Comparison of ENCODE assay signal across 9 cellular contexts in the genomic region with DNA sequence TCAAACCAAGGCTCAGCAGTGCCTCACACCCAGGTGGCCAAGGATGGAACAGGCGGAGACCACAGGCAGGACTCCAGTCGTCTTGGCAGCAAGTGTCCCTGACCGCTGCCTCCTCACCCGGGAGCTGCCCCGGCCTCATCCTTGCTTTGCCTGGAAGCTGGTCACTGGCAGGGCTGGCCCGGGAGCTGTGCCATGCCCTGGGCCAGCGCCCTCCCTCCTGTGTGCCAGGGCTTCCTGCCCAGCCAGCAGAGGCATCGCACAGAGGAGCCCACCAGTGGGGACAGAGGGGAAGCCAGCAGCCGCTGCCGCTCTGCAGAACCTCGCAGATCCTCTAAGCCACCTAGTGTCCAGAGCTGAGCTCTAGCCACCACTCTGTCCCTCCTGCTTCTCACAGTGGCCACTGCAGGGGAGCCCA. TPM values are rescaled to one million over a fixed set of nuclear protein-coding genes. Genes with fewer than 3 reads are reported as not detected.
DNase-seq lines count a peak whose midpoint lies in the region; ATAC-seq and TF ChIP-seq lines count a peak whose summit lies in the region.
"Had no signal": no experiment of that assay in that cellular context is flagged by ENCODE, and none has a peak within 500 bp of the region (broad histone marks: within the 10 kb centered on the region; RNA-seq: fewer than 3 reads in every experiment).

No MANE protein-coding gene starts in this region.

- H3K4me3 Mint-ChIP-seq in chondrocyte (ENCODE audit: unreplicated experiment), result no peak overlapping the region

- peaks cover 48% of the 10 kb centered on the region for H3K27me3 Mint-ChIP-seq in chondrocyte (ENCODE audit: low read depth)

- H3K36me3 ChIP-seq in MG63 (no peaks in the 10 kb centered on the region), liver (ENCODE audit: control insufficient read depth in 4 of 4, insufficient read depth in 3 of 4, low read depth in 1 of 4, low read length in 3 of 4) (no peaks in the 10 kb centered on the region), tibial artery (no peaks in the 10 kb centered on the region)
- H3K36me3 ChIP-seq: vagina had no signal

- 12% methylated on average over 11 of the region's 11 CpGs for WGBS in liver

- ATAC-seq in foreskin keratinocyte (no peak), GM19467 (IDR thresholded peaks at IDR 0.05; ENCODE audit: unreplicated experiment) (no peak)

- TF ChIP-seq CTCF in chondrocyte (IDR thresholded peaks at IDR 0.05) (peak; percentile 71), liver (IDR thresholded peaks at IDR 0.05; ENCODE audit: low read depth, low read length, missing input control) (peak; percentile 37), tibial artery (IDR thresholded peaks at IDR 0.05) (peak; percentile 26 to 41), foreskin keratinocyte (conservative IDR thresholded peaks at IDR 0.05) (no peak)

- H3K9ac ChIP-seq in liver (ENCODE audit: low read depth in 1 of 2, low read length in 2 of 2), result no peak overlapping the region
- H3K9ac ChIP-seq: parathyroid adenoma had no signal

- peak; percentile 68 to 81 for TF ChIP-seq RAD21 in liver (IDR thresholded peaks at IDR 0.05)

- intact Hi-C loops in tibial artery (cut with DNase I; ENCODE audit: low total_unique reads), result no loop called here

- H3K27ac ChIP-seq in liver (ENCODE audit: low read depth in 1 of 2, low read length in 2 of 2) (no peak overlapping the region), tibial artery (no peak overlapping the region), foreskin keratinocyte (no peak overlapping the region)
- H3K27ac ChIP-seq: parathyroid adenoma, vagina had no signal

- H3K4me1 ChIP-seq in liver (ENCODE audit: control insufficient read depth in 4 of 4, insufficient read depth in 4 of 4, low read length in 3 of 4), result peaks cover 3 to 12% (median 4%) of the 10 kb centered on the region in 4 donors
- peaks cover 0 to 37% (median 21%) of the 10 kb centered on the region in 4 donors for H3K4me1 ChIP-seq in tibial artery
- H3K4me1 ChIP-seq in foreskin keratinocyte, result peaks cover 3% of the 10 kb centered on the region
- H3K4me1 ChIP-seq: parathyroid adenoma had no signal

- H3K9me3 ChIP-seq in MG63 (no peaks in the 10 kb centered on the region), liver (ENCODE audit: control insufficient read depth in 4 of 4, low read length in 3 of 4) (no peaks in the 10 kb centered on the region), tibial artery (no peaks in the 10 kb centered on the region)
- H3K9me3 ChIP-seq: vagina had no signal

- H3K27ac Mint-ChIP-seq in chondrocyte (ENCODE audit: unreplicated experiment), result no peak overlapping the region

- DNase-seq in MG63 (peak; percentile 63), chondrocyte (ENCODE audit: low spot score) (peak; percentile 78), tibial artery (no peak), foreskin keratinocyte (no peak), NCI-H1436 (lab: John Stamatoyannopoulos, UW) (no peak)

- H3K36me3 Mint-ChIP-seq in chondrocyte (ENCODE audit: low read depth), result peaks cover 1% of the 10 kb centered on the region

- H3K4me3 ChIP-seq in MG63, result no peak overlapping the region
- H3K4me3 ChIP-seq in liver (ENCODE audit: low read depth in 1 of 3, low read length in 3 of 3), result no peak overlapping the region
- peak overlapping the region in 1 of 2 donors; percentile 7 for H3K4me3 ChIP-seq in tibial artery
- H3K4me3 ChIP-seq: vagina had no signal

- H3K4me1 Mint-ChIP-seq in chondrocyte (ENCODE audit: low read depth), result peaks cover 6% of the 10 kb centered on the region

- H3K9me3 Mint-ChIP-seq in chondrocyte (ENCODE audit: low read depth), result no peaks in the 10 kb centered on the region

- peaks cover 24% of the 10 kb centered on the region for H3K27me3 ChIP-seq in MG63
- H3K27me3 ChIP-seq in liver (ENCODE audit: control insufficient read depth in 4 of 4, insufficient read depth in 4 of 4, low read length in 3 of 4), result peaks cover 0 to 3% (median under 1%) of the 10 kb centered on the region in 4 donors
- H3K27me3 ChIP-seq in tibial artery, result peaks cover 0 to 31% of the 10 kb centered on the region in 2 donors
- H3K27me3 ChIP-seq in foreskin keratinocyte, result peaks cover 79% of the 10 kb centered on the region

TF ChIP-seq in liver, 16 proteins besides CTCF, POLR2A, EP300 and RAD21:
- TF ChIP-seq, protein P1, sequence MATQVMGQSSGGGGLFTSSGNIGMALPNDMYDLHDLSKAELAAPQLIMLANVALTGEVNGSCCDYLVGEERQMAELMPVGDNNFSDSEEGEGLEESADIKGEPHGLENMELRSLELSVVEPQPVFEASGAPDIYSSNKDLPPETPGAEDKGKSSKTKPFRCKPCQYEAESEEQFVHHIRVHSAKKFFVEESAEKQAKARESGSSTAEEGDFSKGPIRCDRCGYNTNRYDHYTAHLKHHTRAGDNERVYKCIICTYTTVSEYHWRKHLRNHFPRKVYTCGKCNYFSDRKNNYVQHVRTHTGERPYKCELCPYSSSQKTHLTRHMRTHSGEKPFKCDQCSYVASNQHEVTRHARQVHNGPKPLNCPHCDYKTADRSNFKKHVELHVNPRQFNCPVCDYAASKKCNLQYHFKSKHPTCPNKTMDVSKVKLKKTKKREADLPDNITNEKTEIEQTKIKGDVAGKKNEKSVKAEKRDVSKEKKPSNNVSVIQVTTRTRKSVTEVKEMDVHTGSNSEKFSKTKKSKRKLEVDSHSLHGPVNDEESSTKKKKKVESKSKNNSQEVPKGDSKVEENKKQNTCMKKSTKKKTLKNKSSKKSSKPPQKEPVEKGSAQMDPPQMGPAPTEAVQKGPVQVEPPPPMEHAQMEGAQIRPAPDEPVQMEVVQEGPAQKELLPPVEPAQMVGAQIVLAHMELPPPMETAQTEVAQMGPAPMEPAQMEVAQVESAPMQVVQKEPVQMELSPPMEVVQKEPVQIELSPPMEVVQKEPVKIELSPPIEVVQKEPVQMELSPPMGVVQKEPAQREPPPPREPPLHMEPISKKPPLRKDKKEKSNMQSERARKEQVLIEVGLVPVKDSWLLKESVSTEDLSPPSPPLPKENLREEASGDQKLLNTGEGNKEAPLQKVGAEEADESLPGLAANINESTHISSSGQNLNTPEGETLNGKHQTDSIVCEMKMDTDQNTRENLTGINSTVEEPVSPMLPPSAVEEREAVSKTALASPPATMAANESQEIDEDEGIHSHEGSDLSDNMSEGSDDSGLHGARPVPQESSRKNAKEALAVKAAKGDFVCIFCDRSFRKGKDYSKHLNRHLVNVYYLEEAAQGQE (IDR thresholded peaks at IDR 0.05), result no peak
- TF ChIP-seq SP1 (IDR thresholded peaks at IDR 0.05) (no peak), YY1 (IDR thresholded peaks at IDR 0.05) (no peak), HNF4A (conservative IDR thresholded peaks at IDR 0.05) (no peak), HNF4G (IDR thresholded peaks at IDR 0.05) (no peak), GABPA (IDR thresholded peaks at IDR 0.05 in 1 of 2, conservative IDR thresholded peaks at IDR 0.05 in 1 of 2) (no peak)
- TF ChIP-seq, protein P2, sequence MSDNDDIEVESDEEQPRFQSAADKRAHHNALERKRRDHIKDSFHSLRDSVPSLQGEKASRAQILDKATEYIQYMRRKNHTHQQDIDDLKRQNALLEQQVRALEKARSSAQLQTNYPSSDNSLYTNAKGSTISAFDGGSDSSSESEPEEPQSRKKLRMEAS (IDR thresholded peaks at IDR 0.05), result no peak

RNA-seq across cellular contexts. Expression of gene CASZ1, which starts 7.8 kb away (rescaled TPM):
- total RNA-seq in MG63 (2014; rRNA removed; shearing (Covaris generic); ENCODE audit: low replicate concordance), result 1.1 and 1.2 TPM in 2 replicates
- total RNA-seq in chondrocyte, result 1.9 to 4.1 TPM (median 3.4 TPM) in 3 replicates
- total RNA-seq in liver, result 1 to 10 TPM; 1.6 to 3.5 TPM
- 1 to 10 TPM; 1.0 to 2.3 TPM for polyA plus RNA-seq in liver
- 4.7 and 6.8 TPM in 2 replicates for total RNA-seq in foreskin keratinocyte
- 2.7 and 3.5 TPM in 2 replicates for polyA plus RNA-seq in foreskin keratinocyte

Comparison
In these comparisons a context has a peak if more than half of its experiments do, and no peak if none do; other contexts are left out.
1. DNase-seq: peak in MG63 (single experiment) and chondrocyte (single experiment); none in tibial artery (0 of 2), foreskin keratinocyte (0 of 2) and NCI-H1436 (single experiment).